22 cellular contexts compared by ENCODE assay signal in the genomic region with DNA sequence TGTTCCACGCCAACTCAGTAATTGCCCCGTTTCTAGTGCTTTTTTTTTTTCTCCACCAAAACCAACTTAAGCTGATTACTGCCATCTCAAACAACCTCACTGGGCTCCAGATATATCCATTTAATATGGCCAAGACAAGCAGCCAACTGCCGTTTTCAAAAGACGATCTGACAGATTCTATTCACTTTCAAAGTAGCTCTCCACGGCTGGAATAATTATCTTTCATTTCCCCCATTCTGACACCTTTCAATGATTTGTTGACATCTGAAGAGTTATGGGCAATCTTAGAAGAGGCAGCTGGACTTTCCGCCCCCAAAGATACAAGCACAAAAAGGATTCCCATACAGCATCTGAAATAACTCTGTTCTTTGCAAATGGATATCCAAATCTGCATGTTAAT. TPM values are rescaled to one million over a fixed set of nuclear protein-coding genes. Genes with fewer than 3 reads are reported as not detected.
"Had no signal": no experiment of that assay in that cellular context is flagged by ENCODE, and none has a peak within 500 bp of the region (broad histone marks: within the 10 kb centered on the region; RNA-seq: fewer than 3 reads in every experiment).

No MANE protein-coding gene starts in this region.

- H3K27ac ChIP-seq: epithelial cell of prostate, esophagus squamous epithelium, foreskin keratinocyte, heart left ventricle, neutrophil, psoas muscle, right lobe of liver had no signal

- DNase-seq: cortex of kidney; effector memory CD8-positive, alpha-beta T cell; esophagus squamous epithelium; foreskin keratinocyte; heart left ventricle; mesendoderm; naive B cell; psoas muscle; retina; right lobe of liver; stimulated activated CD4-positive, alpha-beta T cell treated with anti-CD3 and anti-CD28 coated beads, Interleukin-4, amount 100 ng/mL, for 1 hour; trophoblast cell had no signal

- H3K36me3 Mint-ChIP-seq: naive B cell; stimulated activated memory B cell treated with anti-CD40 and anti-IgM and Interleukin-4, amounts not matched to agents 10 μg/mL and 1 μg/mL and 100 μg/mL, for 72 hours had no signal

- H3K9me3 Mint-ChIP-seq: effector memory CD8-positive, alpha-beta T cell; naive B cell; nephron; stimulated activated memory B cell treated with anti-CD40 and anti-IgM and Interleukin-4, amounts not matched to agents 10 μg/mL and 1 μg/mL and 100 μg/mL, for 72 hours; stimulated activated naive CD8-positive, alpha-beta T cell treated with anti-CD3 and anti-CD28 coated beads, Interleukin-15, Interleukin-2, amounts not matched to agents 100 ng/mL and 50 ng/mL, for 24 hours had no signal

- H3K4me3 Mint-ChIP-seq: effector memory CD8-positive, alpha-beta T cell; naive B cell; nephron; stimulated activated memory B cell treated with anti-CD40 and anti-IgM and Interleukin-4, amounts not matched to agents 10 μg/mL and 1 μg/mL and 100 μg/mL, for 72 hours; stimulated activated naive CD8-positive, alpha-beta T cell treated with anti-CD3 and anti-CD28 coated beads, Interleukin-15, Interleukin-2, amounts not matched to agents 100 ng/mL and 50 ng/mL, for 24 hours had no signal

- ATAC-seq: effector memory CD8-positive, alpha-beta T cell; foreskin keratinocyte; heart left ventricle; psoas muscle; right lobe of liver; stimulated activated memory B cell treated with anti-CD40 and anti-IgM and Interleukin-4, amounts not matched to agents 10 μg/mL and 1 μg/mL and 100 μg/mL, for 72 hours had no signal

- H3K27ac Mint-ChIP-seq: effector memory CD8-positive, alpha-beta T cell; naive B cell; nephron; stimulated activated memory B cell treated with anti-CD40 and anti-IgM and Interleukin-4, amounts not matched to agents 10 μg/mL and 1 μg/mL and 100 μg/mL, for 72 hours; stimulated activated naive CD8-positive, alpha-beta T cell treated with anti-CD3 and anti-CD28 coated beads, Interleukin-15, Interleukin-2, amounts not matched to agents 100 ng/mL and 50 ng/mL, for 24 hours had no signal

RNA-seq across cellular contexts. Expression of a gene that starts 56.0 kb away (rescaled TPM):
- total RNA-seq: chondrocyte, esophagus squamous epithelium, foreskin keratinocyte, kidney epithelial cell, lung microvascular endothelial cell, osteoblast, right lobe of liver, urinary bladder had no signal
